ENCODE assay signal across 26 cellular contexts in the genomic region with DNA sequence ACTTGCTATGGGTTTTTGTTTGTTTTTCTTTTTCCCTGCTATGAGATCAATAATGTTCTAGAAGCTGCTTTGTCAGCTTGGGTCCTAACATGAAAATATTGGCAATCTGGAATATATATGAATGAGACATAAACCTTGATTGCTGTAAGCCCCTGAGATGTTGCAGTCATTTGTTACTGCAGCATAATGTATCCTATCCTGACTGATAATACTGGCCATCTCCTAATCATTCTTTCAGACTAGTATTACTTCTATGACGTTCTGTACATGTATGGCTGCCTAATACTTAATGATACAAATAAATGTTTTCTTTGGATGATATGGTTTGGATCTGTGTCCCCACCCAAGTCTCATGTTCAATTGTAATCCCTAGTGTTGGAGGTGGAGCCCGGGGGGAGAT.
"Had no signal": no experiment of that assay in that cellular context is flagged by ENCODE, and none has a peak within 500 bp of the region (broad histone marks: within the 10 kb centered on the region; RNA-seq: fewer than 3 reads in every experiment).

No MANE protein-coding gene starts in this region.

- H3K79me2 ChIP-seq: hepatocyte had no signal

- ATAC-seq: effector memory CD8-positive, alpha-beta T cell; esophagus mucosa; foreskin keratinocyte; gastrocnemius medialis; gastroesophageal sphincter; heart left ventricle; heart right ventricle had no signal

- H3K4me1 ChIP-seq: colonic mucosa, esophagus muscularis mucosa, esophagus squamous epithelium, foreskin keratinocyte, gastrocnemius medialis, gastroesophageal sphincter, heart left ventricle, heart right ventricle had no signal

- H3K9me3 ChIP-seq: colonic mucosa, esophagus muscularis mucosa, esophagus squamous epithelium, gastrocnemius medialis, gastroesophageal sphincter, heart left ventricle, heart right ventricle had no signal

- DNase-seq: colonic mucosa; cortex of kidney; dorsolateral prefrontal cortex; effector CD4-positive, alpha-beta T cell; effector CD8-positive, alpha-beta T cell; effector memory CD4-positive, alpha-beta T cell; effector memory CD8-positive, alpha-beta T cell; endodermal cell; erythroblast; esophagus squamous epithelium; foreskin keratinocyte; foreskin melanocyte; gastrocnemius medialis; glutamatergic neuron; head of caudate nucleus; heart left ventricle; heart right ventricle had no signal

- H3K36me3 ChIP-seq: colonic mucosa, esophagus muscularis mucosa, esophagus squamous epithelium, gastrocnemius medialis, gastroesophageal sphincter, heart left ventricle, heart right ventricle had no signal

- H3K27me3 ChIP-seq: colonic mucosa, dorsolateral prefrontal cortex, esophagus squamous epithelium, foreskin keratinocyte, gastrocnemius medialis, gastroesophageal sphincter, heart left ventricle, heart right ventricle, hepatocyte had no signal

- H3K27ac ChIP-seq: colonic mucosa, coronary artery, dorsolateral prefrontal cortex, epithelial cell of prostate, esophagus muscularis mucosa, esophagus squamous epithelium, foreskin keratinocyte, gastrocnemius medialis, gastroesophageal sphincter, heart left ventricle, heart right ventricle, hepatocyte had no signal

- H3K4me2 ChIP-seq: hepatocyte had no signal

- H2AFZ ChIP-seq: hepatocyte had no signal

- H3K4me3 ChIP-seq: colonic mucosa, coronary artery, dorsolateral prefrontal cortex, esophagus muscularis mucosa, esophagus squamous epithelium, gastrocnemius medialis, gastroesophageal sphincter, heart left ventricle, heart right ventricle, hepatocyte had no signal

- FAIRE-seq: endometrium, endothelial cell of umbilical vein, frontal cortex had no signal
